8 cellular contexts compared by ENCODE assay signal in the genomic region with DNA sequence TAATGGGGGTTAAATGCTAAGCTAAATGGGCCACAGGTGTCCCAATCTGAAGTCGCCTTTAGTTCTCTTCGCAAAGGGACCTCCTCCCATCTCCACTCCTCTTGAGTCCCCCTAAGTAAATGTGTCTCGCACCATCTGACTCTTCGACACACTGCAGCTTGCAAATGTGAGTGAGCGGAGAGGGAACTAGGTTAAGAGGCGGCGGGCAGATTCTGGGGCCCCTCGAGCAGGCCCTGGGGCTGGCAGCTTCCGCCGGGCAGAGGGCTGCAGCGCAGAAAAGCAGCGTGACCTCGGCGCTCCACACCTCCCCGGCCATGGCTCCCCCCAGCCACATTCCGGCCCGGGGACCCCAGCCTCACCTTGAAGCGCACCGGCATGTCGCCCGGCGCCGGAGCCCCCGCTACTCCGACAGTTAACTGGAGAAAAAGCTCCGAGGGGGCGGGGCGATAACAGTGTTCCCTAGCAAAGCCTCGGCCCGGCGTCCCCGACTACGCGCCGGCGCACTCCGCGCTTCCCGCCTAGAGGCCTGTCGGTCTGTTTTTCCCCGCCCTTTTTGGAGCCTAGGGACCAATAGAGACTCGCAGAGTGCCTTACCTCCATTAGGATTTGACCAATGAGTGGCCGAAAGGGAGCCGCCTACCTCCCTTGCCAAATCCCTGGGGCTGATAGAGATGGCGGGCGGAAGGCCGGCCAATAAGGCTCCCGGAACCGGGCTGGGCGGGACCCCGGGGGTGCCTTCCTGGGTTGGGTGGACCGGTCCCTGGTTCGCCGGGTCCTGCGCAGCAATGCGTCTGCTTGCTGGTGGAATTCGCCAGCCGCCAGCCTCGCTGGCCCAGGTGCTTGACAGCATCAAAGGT. TPM values are rescaled to one million over a fixed set of nuclear protein-coding genes. Genes with fewer than 3 reads are reported as not detected.
DNase-seq lines count a peak whose midpoint lies in the region; ATAC-seq and TF ChIP-seq lines count a peak whose summit lies in the region.

A gene with protein sequence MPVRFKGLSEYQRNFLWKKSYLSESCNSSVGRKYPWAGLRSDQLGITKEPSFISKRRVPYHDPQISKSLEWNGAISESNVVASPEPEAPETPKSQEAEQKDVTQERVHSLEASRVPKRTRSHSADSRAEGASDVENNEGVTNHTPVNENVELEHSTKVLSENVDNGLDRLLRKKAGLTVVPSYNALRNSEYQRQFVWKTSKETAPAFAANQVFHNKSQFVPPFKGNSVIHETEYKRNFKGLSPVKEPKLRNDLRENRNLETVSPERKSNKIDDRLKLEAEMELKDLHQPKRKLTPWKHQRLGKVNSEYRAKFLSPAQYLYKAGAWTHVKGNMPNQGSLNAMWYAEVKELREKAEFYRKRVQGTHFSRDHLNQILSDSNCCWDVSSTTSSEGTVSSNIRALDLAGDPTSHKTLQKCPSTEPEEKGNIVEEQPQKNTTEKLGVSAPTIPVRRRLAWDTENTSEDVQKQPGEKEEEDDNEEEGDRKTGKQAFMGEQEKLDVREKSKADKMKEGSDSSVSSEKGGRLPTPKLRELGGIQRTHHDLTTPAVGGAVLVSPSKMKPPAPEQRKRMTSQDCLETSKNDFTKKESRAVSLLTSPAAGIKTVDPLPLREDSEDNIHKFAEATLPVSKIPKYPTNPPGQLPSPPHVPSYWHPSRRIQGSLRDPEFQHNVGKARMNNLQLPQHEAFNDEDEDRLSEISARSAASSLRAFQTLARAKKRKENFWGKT (minus strand): TSS at position 494 of the 857 bp plus-strand sequence. CDS start 117 bp downstream, at position 377.

- H3K9me3 ChIP-seq in Peyer's patch (no peaks in the 10 kb centered on the region), esophagus squamous epithelium (no peaks in the 10 kb centered on the region)

- H3K36me3 ChIP-seq in KMS-11 (ENCODE audit: insufficient read depth): no peaks in the 10 kb centered on the region
- no peaks in the 10 kb centered on the region for H3K36me3 ChIP-seq in Peyer's patch
- peaks cover 0 to 14% (median 0%) of the 10 kb centered on the region in 3 donors for H3K36me3 ChIP-seq in esophagus squamous epithelium

- peak within 1 kb of the TSS; percentile 47 for H3K9ac ChIP-seq in KMS-11

- no peaks in the 10 kb centered on the region for H4K20me1 ChIP-seq in KMS-11 (ENCODE audit: insufficient read depth)

- DNase-seq in DMS153 treated with DMSO at 0.1 percent for 48 hours (lab: John Stamatoyannopoulos, UW; ENCODE audit: unreplicated experiment): peak; percentile 96
- DNase-seq in Peyer's patch: peak; percentile 96 to 99 (median 98)
- DNase-seq in activated T-cell treated with anti-CD3 and anti-CD28 coated beads, Interleukin-2, amount 50 U/mL, for 48 hours: peak; percentile 96 to 97
- peak; percentile 85 for DNase-seq in esophagus squamous epithelium (lab: John Stamatoyannopoulos, UW)
- DNase-seq in myocyte (ENCODE audit: low read depth): peak; percentile 99
- peak; percentile 91 to 96 for DNase-seq in stimulated activated CD8-positive, alpha-beta memory T cell treated with anti-CD3 and anti-CD28 coated beads, Interleukin-7, amount 100 ng/mL, for 48 hours (ENCODE audit: extremely low read depth in 1 of 2, low read depth in 1 of 2)

- H2AFZ ChIP-seq in KMS-11 (ENCODE audit: low read depth): peak within 1 kb of the TSS; percentile 91

- intact Hi-C loops in esophagus squamous epithelium (cut with DNase I): no loop called here

- H3K4me3 ChIP-seq in KMS-11 (IDR thresholded peaks at IDR 0.05; ENCODE audit: insufficient read depth, low read depth, low read length) (no peak within 1 kb of the TSS), Peyer's patch (peak within 1 kb of the TSS; percentile 78 to 92 (median 84)), esophagus squamous epithelium (peak within 1 kb of the TSS; percentile 77 to 85 (median 80))

- H3K27ac ChIP-seq in KMS-11: peak within 1 kb of the TSS; percentile 21; the same call in 1 of the 2 replicates
- peak within 1 kb of the TSS; percentile 69 to 84 (median 78) for H3K27ac ChIP-seq in Peyer's patch
- peak within 1 kb of the TSS; percentile 55 to 87 (median 70) for H3K27ac ChIP-seq in esophagus squamous epithelium

- peak; percentile 21 to 40 for TF ChIP-seq POLR2A in Peyer's patch (IDR thresholded peaks at IDR 0.05)
- peak in 2 of 4 donors; percentile 30 to 63 for TF ChIP-seq POLR2A in esophagus squamous epithelium (IDR thresholded peaks at IDR 0.05)

- 0 to 4% methylated on average over 2 to 16 of the region's 59 CpGs for WGBS in esophagus squamous epithelium, 2 donors

- peaks cover 12% of the 10 kb centered on the region for H3K4me1 ChIP-seq in KMS-11 (ENCODE audit: low read depth, poor library complexity, severe bottlenecking)
- peaks cover 0 to 8% (median 3%) of the 10 kb centered on the region in 4 donors for H3K4me1 ChIP-seq in Peyer's patch
- H3K4me1 ChIP-seq in esophagus squamous epithelium: peaks cover 4 to 50% (median 12%) of the 10 kb centered on the region in 3 donors

- H3K79me2 ChIP-seq in KMS-11 (ENCODE audit: insufficient read depth, low read depth): no peaks in the 10 kb centered on the region

- H3K27me3 ChIP-seq in KMS-11 (ENCODE audit: insufficient read depth, low read depth) (no peaks in the 10 kb centered on the region), Peyer's patch (no peaks in the 10 kb centered on the region), esophagus squamous epithelium (no peaks in the 10 kb centered on the region)

- peak; percentile 95 for ATAC-seq in GM21737 (IDR thresholded peaks at IDR 0.05; ENCODE audit: unreplicated experiment)

- H3K4me2 ChIP-seq in KMS-11: peak within 1 kb of the TSS; percentile 88

- TF ChIP-seq CTCF in KMS-11 (conservative IDR thresholded peaks at IDR 0.05; ENCODE audit: low read depth, low read length) (no peak), Peyer's patch (IDR thresholded peaks at IDR 0.05) (no peak), esophagus squamous epithelium (IDR thresholded peaks at IDR 0.05) (no peak)

RNA-seq across cellular contexts. Expression of the gene that starts here (rescaled TPM):
- total RNA-seq in Peyer's patch (10 to 100 TPM in 3 of 4 donors, 1 to 10 TPM in 1; 5.2 to 46.2 (median 14.5) TPM), esophagus squamous epithelium (10 to 100 TPM in 2 of 4 donors, 1 to 10 TPM in 2; 8.0 to 14.1 (median 10.5) TPM), myocyte (7.3 and 11.1 TPM in 2 replicates)
- polyA plus RNA-seq in myocyte (2012): 3.8 TPM

Comparison
In these comparisons a context has a peak if more than half of its experiments do, and no peak if none do; other contexts are left out.
1. H3K27ac ChIP-seq: peak in every context shown above with its lines; median percentile 78 in Peyer's patch; 70 in esophagus squamous epithelium; 21 in KMS-11.